Comparison of ENCODE assay signal across 13 cellular contexts in genomic region chr2:12170151-12170550, GRCh38.
DNase-seq lines count a peak whose midpoint lies in the region; ATAC-seq and TF ChIP-seq lines count a peak whose summit lies in the region.
"Had no signal": no experiment of that assay in that cellular context is flagged by ENCODE, and none has a peak within 500 bp of the region (broad histone marks: within the 10 kb centered on the region; RNA-seq: fewer than 3 reads in every experiment).

No MANE protein-coding gene starts in this region.

- no peaks in the 10 kb centered on the region for H3K9me3 Mint-ChIP-seq in activated CD4-positive, alpha-beta T cell treated with anti-CD3 and anti-CD28 coated beads for 36 hours (ENCODE audit: low read depth)

- H3K36me3 Mint-ChIP-seq in activated CD4-positive, alpha-beta T cell treated with anti-CD3 and anti-CD28 coated beads for 36 hours (ENCODE audit: low read depth) = no peaks in the 10 kb centered on the region

- TF ChIP-seq CTCF in dorsolateral prefrontal cortex (IDR thresholded peaks at IDR 0.05 in 54 of 56, conservative IDR thresholded peaks at IDR 0.05 in 2 of 56; ENCODE audit: low read depth in 1 of 56, partially characterized antibody in 56 of 56) = no peak
- TF ChIP-seq CTCF in tibial artery (IDR thresholded peaks at IDR 0.05) = no peak

- no peaks in the 10 kb centered on the region for H3K9me3 ChIP-seq in tibial artery
- H3K9me3 ChIP-seq: testis had no signal

- ATAC-seq in activated CD4-positive, alpha-beta T cell treated with anti-CD3 and anti-CD28 coated beads for 36 hours = no peak
- ATAC-seq in GM21529 (IDR thresholded peaks at IDR 0.05; ENCODE audit: unreplicated experiment) = no peak

- H3K4me1 ChIP-seq in tibial artery = peaks cover 0 to 25% (median 20%) of the 10 kb centered on the region in 4 donors

- POLR2A ChIA-PET in activated CD4-positive, alpha-beta T cell treated with anti-CD3 and anti-CD28 coated beads for 36 hours (lab: Charles Lee) = no interaction called here

- H3K4me3 Mint-ChIP-seq in activated CD4-positive, alpha-beta T cell treated with anti-CD3 and anti-CD28 coated beads for 36 hours = no peak overlapping the region

- no peak for DNase-seq in activated CD4-positive, alpha-beta T cell treated with anti-CD3 and anti-CD28 coated beads for 36 hours
- no peak for DNase-seq in activated CD4-positive, alpha-beta T cell treated with anti-CD3 and anti-CD28 coated beads for 1 hour
- no peak for DNase-seq in dorsolateral prefrontal cortex
- peak; percentile 82 for DNase-seq in myocyte (ENCODE audit: low read depth)
- DNase-seq in tibial artery = no peak
- no peak for DNase-seq in KBM-7
- DNase-seq in ureter (ENCODE audit: low spot score) = no peak
- DNase-seq: activated gamma-delta T cell, naive B cell, NCI-H2029 had no signal

- H3K27me3 ChIP-seq in dorsolateral prefrontal cortex (peaks cover 0 to under 1% (median 0%) of the 10 kb centered on the region in 45 donors), tibial artery (no peaks in the 10 kb centered on the region)
- H3K27me3 ChIP-seq: testis had no signal

- CTCF ChIA-PET in activated CD4-positive, alpha-beta T cell treated with anti-CD3 and anti-CD28 coated beads for 36 hours (lab: Charles Lee) = interaction anchor here (1.3 kb wide), 1 partner anchor 13 kb away, joined by 3 read pairs; no protein-coding TSS in a partner anchor

- no peaks in the 10 kb centered on the region for H3K27me3 Mint-ChIP-seq in activated CD4-positive, alpha-beta T cell treated with anti-CD3 and anti-CD28 coated beads for 36 hours
- H3K27me3 Mint-ChIP-seq: naive B cell had no signal

- H3K4me3 ChIP-seq in dorsolateral prefrontal cortex = no peak overlapping the region
- H3K4me3 ChIP-seq in tibial artery = no peak overlapping the region
- H3K4me3 ChIP-seq: testis had no signal

- in situ Hi-C loops in KBM-7 (cut with MboI; ENCODE audit: low pct_unique_long_range_greater_than_20kb, low sequenced_read_pairs) = no loop called here

- intact Hi-C loops in activated CD4-positive, alpha-beta T cell treated with anti-CD3 and anti-CD28 coated beads for 36 hours (cut with DNase I, micrococcal nuclease) = loop anchor here in 1 of 2 experiments (10.0 kb wide), 1 partner anchor 545 kb away; the partner anchor contains the start of gene TRIB2
- intact Hi-C loops in dorsolateral prefrontal cortex (cut with DNase I) (no loop called here), tibial artery (cut with DNase I; ENCODE audit: low total_unique reads) (no loop called here)

- peak overlapping the region; percentile 10 for H3K27ac Mint-ChIP-seq in activated CD4-positive, alpha-beta T cell treated with anti-CD3 and anti-CD28 coated beads for 36 hours

- peaks cover 24% of the 10 kb centered on the region for H3K4me1 Mint-ChIP-seq in activated CD4-positive, alpha-beta T cell treated with anti-CD3 and anti-CD28 coated beads for 36 hours

- H3K27ac ChIP-seq in dorsolateral prefrontal cortex (peak overlapping the region in 50 of 59 donors; percentile 4 to 87 (median 67)), tibial artery (peak overlapping the region; percentile 35 to 54)
- H3K27ac ChIP-seq: 22Rv1, testis had no signal

- H3K36me3 ChIP-seq in tibial artery = no peaks in the 10 kb centered on the region
